ENCODE assay signal across 22 cellular contexts in the genomic region with DNA sequence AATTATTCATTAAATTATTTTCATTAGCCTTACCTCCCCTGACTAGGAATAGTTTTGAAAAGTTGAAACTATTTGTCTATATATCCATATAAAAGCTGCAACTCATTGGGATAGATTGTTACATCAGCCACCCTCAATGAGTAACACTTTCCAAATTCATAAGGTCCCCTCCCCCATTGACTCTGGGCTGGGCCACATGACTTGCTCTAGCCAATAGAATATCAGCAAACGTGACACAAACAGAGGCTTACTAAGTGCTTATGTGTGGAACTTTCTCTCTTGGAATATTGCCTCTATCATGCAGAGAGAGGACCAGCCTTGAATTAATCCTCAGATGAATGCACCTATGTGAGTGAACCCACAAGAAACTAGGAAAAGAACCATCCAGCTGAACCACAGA.
"Had no signal": no experiment of that assay in that cellular context is flagged by ENCODE, and none has a peak within 500 bp of the region (broad histone marks: within the 10 kb centered on the region; RNA-seq: fewer than 3 reads in every experiment).

No MANE protein-coding gene starts in this region.

- H3K27me3 ChIP-seq: esophagus squamous epithelium, right lobe of liver, suprapubic skin, transverse colon, uterus had no signal

- H3K27ac ChIP-seq: esophagus squamous epithelium, lower lobe of right lung, parathyroid adenoma, right lobe of liver, suprapubic skin, transverse colon, uterus, VCaP had no signal

- H3K79me2 ChIP-seq: parathyroid adenoma had no signal

- H3K36me3 ChIP-seq: esophagus squamous epithelium, lower lobe of right lung, right lobe of liver, suprapubic skin, transverse colon, uterus had no signal

- H3K4me1 ChIP-seq: esophagus squamous epithelium, lower lobe of right lung, parathyroid adenoma, right lobe of liver, suprapubic skin, transverse colon, uterus had no signal

- DNase-seq: activated CD4-positive, alpha-beta T cell treated with anti-CD3 and anti-CD28 coated beads, Interleukin-2, amount 50 U/mL, for 48 hours; activated CD8-positive, alpha-beta memory T cell treated with anti-CD3 and anti-CD28 coated beads, Interleukin-2, amount 10 ng/mL, durations not matched to agents 7 days and 5 days; activated naive CD4-positive, alpha-beta T cell treated with Interleukin-2 at 50 U/mL for 16 hours; activated naive CD8-positive, alpha-beta T cell treated with anti-CD3 and anti-CD28 coated beads, Interleukin-2, amount 10 ng/mL, durations not matched to agents 7 days and 5 days; amygdala; dermis blood vessel endothelial cell; effector memory CD4-positive, alpha-beta T cell; esophagus squamous epithelium; left colon; lower lobe of right lung; right lobe of liver; small intestine; stimulated activated CD4-positive, alpha-beta T cell treated with anti-CD3 and anti-CD28 coated beads, Interleukin-4, amount 100 ng/mL, for 1 hour; stimulated activated naive CD8-positive, alpha-beta T cell treated with anti-CD3 and anti-CD28 coated beads, Interleukin-15, amount 100 ng/mL, for 72 hours; T1000; transverse colon; uterus had no signal

- H3K9me3 ChIP-seq: esophagus squamous epithelium, lower lobe of right lung, right lobe of liver, suprapubic skin, transverse colon, uterus had no signal

- H2AFZ ChIP-seq: parathyroid adenoma had no signal

- FAIRE-seq: endothelial cell of umbilical vein, islet of Langerhans, small intestine had no signal

- H3K4me3 ChIP-seq: esophagus squamous epithelium, lower lobe of right lung, right lobe of liver, suprapubic skin, transverse colon, uterus had no signal

- ATAC-seq: activated CD8-positive, alpha-beta memory T cell treated with anti-CD3 and anti-CD28 coated beads, Interleukin-2, amount 10 ng/mL, durations not matched to agents 7 days and 5 days; left colon; lower lobe of right lung; right lobe of liver; stimulated activated naive CD8-positive, alpha-beta T cell treated with anti-CD3 and anti-CD28 coated beads, Interleukin-15, amount 100 ng/mL, for 72 hours had no signal

- H3K9ac ChIP-seq: parathyroid adenoma had no signal
